In the genomic region with DNA sequence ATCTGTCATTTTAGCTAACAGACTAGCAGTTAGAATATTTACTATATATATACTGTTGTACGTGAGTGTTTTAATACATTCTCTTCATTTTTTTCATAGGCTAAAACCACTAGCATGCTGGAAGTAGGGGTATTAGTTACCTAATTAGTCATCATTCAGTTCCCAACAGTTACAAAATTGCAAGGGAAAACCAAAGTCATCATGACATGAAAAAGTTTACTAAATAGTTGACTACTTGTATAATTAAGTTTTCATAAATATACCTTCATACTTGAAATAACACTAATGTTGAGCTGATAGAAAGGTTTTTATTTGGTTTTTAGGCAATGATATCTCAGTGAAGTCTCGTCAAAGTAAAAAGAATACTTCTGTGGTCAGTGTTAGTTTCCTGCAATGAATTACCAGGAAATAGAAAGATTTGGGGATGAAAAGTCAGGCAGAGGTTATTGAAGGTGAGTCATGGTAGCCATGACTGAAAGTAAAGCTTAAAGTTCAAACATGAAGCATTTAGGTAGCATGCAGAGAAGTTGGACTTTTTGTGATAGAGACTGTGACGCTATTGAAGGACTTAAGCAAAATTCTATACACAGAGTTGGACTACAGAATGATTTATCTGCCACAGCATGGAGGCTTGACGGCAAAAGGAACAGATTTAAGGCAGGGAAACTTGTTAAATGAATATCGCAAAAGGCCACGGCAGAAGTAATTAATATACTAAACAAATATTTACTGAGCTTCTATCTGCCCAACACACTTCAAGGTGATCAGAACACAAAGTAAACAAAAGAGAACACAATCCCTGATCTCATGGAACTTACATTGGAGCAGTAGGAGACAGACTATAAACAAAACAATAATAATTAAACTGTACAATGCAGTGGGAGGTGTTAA, we compare ENCODE assay signal across 14 cellular contexts.
DNase-seq lines count a peak whose midpoint lies in the region; ATAC-seq, FAIRE-seq and TF ChIP-seq lines count a peak whose summit lies in the region.
"Had no signal": no experiment of that assay in that cellular context is flagged by ENCODE, and none has a peak within 500 bp of the region (broad histone marks: within the 10 kb centered on the region; RNA-seq: fewer than 3 reads in every experiment).

No MANE protein-coding gene starts in this region.

- no peak overlapping the region for H4K91ac ChIP-seq in IMR-90 (ENCODE audit: insufficient read depth, low read depth, low read length)

- H3K27ac ChIP-seq in 22Rv1, result 0 out of 2 replicates have a peak overlapping the region, but pooled peaks have one; percentile 5
- no peak overlapping the region for H3K27ac ChIP-seq in IMR-90 (ENCODE audit: insufficient read depth, low read length)
- peak overlapping the region; percentile 99 for H3K27ac ChIP-seq in PC-9
- H3K27ac ChIP-seq in neural progenitor cell, result no peak overlapping the region
- H3K27ac ChIP-seq: transverse colon had no signal

- H3K56ac ChIP-seq in IMR-90 (ENCODE audit: extremely low read depth, insufficient read depth, low read length), result no peak overlapping the region

- BruUV-seq in IMR-90 (replicated peaks; lab: Mats Ljungman, UMichigan) (no TSS peak), PC-9 (replicated peaks; lab: Mats Ljungman, UMichigan) (no TSS peak)

- H3K4me2 ChIP-seq in IMR-90 (ENCODE audit: low read depth, low read length), result no peak overlapping the region
- H3K4me2 ChIP-seq in PC-9, result peak overlapping the region; percentile 74
- H3K4me2 ChIP-seq in neural progenitor cell, result no peak overlapping the region

- peaks cover 3% of the 10 kb centered on the region; the same call in 1 of the 2 replicates for H3K9me2 ChIP-seq in PC-9 (ENCODE audit: insufficient read depth)

- H3K9me1 ChIP-seq in IMR-90 (ENCODE audit: insufficient read depth, low read length), result no peaks in the 10 kb centered on the region

- H3K18ac ChIP-seq in IMR-90 (ENCODE audit: low read depth, low read length), result no peak overlapping the region

- TF ChIP-seq RAD21 in IMR-90 (IDR thresholded peaks at IDR 0.05; ENCODE audit: low read length), result no peak

- no peak overlapping the region for H2BK15ac ChIP-seq in IMR-90 (ENCODE audit: low read depth, low read length)

- intact Hi-C loops in IMR-90 (cut with micrococcal nuclease), result no loop called here
- intact Hi-C loops in PC-9 (cut with micrococcal nuclease; ENCODE audit: unreplicated experiment), result loop anchor here (2.0 kb wide), 1 partner anchor 872 kb away; no protein-coding TSS in a partner anchor

- H3K4ac ChIP-seq in IMR-90 (ENCODE audit: low read depth, low read length), result no peak overlapping the region

- H3K27me3 Mint-ChIP-seq in neural progenitor cell (ENCODE audit: insufficient read depth, low read depth), result peaks cover 2% of the 10 kb centered on the region
- H3K27me3 Mint-ChIP-seq: brain had no signal

- dilution Hi-C loops in IMR-90 (cut with HindIII; ENCODE audit: low sequenced_read_pairs, unreplicated experiment), result no loop called here

- H2AFZ ChIP-seq in IMR-90 (replicated peaks; ENCODE audit: low read length, poor library complexity) (no peak overlapping the region), PC-9 (peak overlapping the region; percentile 76), neural progenitor cell (replicated peaks) (no peak overlapping the region)

- no peaks in the 10 kb centered on the region for H3K79me1 ChIP-seq in IMR-90 (ENCODE audit: low read depth in 1 of 2, low read length in 2 of 2)

- no peak overlapping the region for H3K4me3 Mint-ChIP-seq in neural progenitor cell
- H3K4me3 Mint-ChIP-seq: brain had no signal

- H2BK120ac ChIP-seq in IMR-90 (ENCODE audit: low read depth, low read length), result no peak overlapping the region

- no peak overlapping the region for H4K8ac ChIP-seq in IMR-90 (ENCODE audit: low read depth in 2 of 2, low read length in 2 of 2)

- H3F3A ChIP-seq in PC-9 (ENCODE audit: insufficient read depth, low read depth) (peaks cover 28% of the 10 kb centered on the region), neural progenitor cell (ENCODE audit: low read depth) (no peaks in the 10 kb centered on the region)

- H3K27ac Mint-ChIP-seq in neural progenitor cell, result no peak overlapping the region
- H3K27ac Mint-ChIP-seq: brain had no signal

- no peaks in the 10 kb centered on the region for H3K36me3 Mint-ChIP-seq in neural progenitor cell
- H3K36me3 Mint-ChIP-seq: brain had no signal

- H3K36me3 ChIP-seq in IMR-90 (ENCODE audit: control insufficient read depth, insufficient read depth, low read length) (no peaks in the 10 kb centered on the region), PC-9 (ENCODE audit: low read depth) (no peaks in the 10 kb centered on the region), neural progenitor cell (no peaks in the 10 kb centered on the region)
- H3K36me3 ChIP-seq: transverse colon had no signal

- H3K4me3 ChIP-seq in IMR-90 (ENCODE audit: insufficient read depth, low read depth, low read length) (no peak overlapping the region), PC-9 (peak overlapping the region; percentile 45), neural progenitor cell (no peak overlapping the region)
- H3K4me3 ChIP-seq: transverse colon had no signal

- CTCF ChIA-PET in IMR-90 (lab: Yijun Ruan, JAX) (interaction anchor here (1.1 kb wide), 1 partner anchor 8 kb away, joined by 3 read pairs; no protein-coding TSS in a partner anchor), PC-9 (lab: Charles Lee) (interaction anchor here (1.2 kb wide), 1 partner anchor 740 kb away, joined by 3 read pairs; no protein-coding TSS in a partner anchor)

- H3K9me3 Mint-ChIP-seq in neural progenitor cell, result peaks cover 3% of the 10 kb centered on the region

- H3K4me1 ChIP-seq in IMR-90 (ENCODE audit: control insufficient read depth, insufficient read depth, low read length), result no peaks in the 10 kb centered on the region
- peaks cover 55% of the 10 kb centered on the region for H3K4me1 ChIP-seq in PC-9 (replicated peaks; ENCODE audit: insufficient read depth)
- H3K4me1 ChIP-seq in neural progenitor cell, result no peaks in the 10 kb centered on the region
- H3K4me1 ChIP-seq: transverse colon had no signal

- H2BK5ac ChIP-seq in IMR-90 (ENCODE audit: low read depth, low read length, poor library complexity, severe bottlenecking), result no peak overlapping the region

- no peak overlapping the region for H3K14ac ChIP-seq in IMR-90 (replicated peaks; ENCODE audit: low read depth, low read length)

- DNase-seq in IMR-90 (peak; percentile 0), PC-9 (peak; percentile 20 to 93), activated T-cell treated with anti-CD3 and anti-CD28 coated beads for 4 hours (no peak), neural progenitor cell (ENCODE audit: low spot score) (no peak)
- DNase-seq: ACHN; activated CD4-positive, CD25-positive, alpha-beta regulatory T cell; activated T-cell treated with anti-CD3 and anti-CD28 coated beads, Interleukin-2, amount 50 U/mL, for 48 hours; head of caudate nucleus; transverse colon had no signal

- H3K79me2 ChIP-seq in PC-9 (ENCODE audit: low read depth), result no peaks in the 10 kb centered on the region
- H3K79me2 ChIP-seq in neural progenitor cell (ENCODE audit: low read depth), result no peaks in the 10 kb centered on the region

- H3K9me3 ChIP-seq in IMR-90 (ENCODE audit: control insufficient read depth, insufficient read depth, low read length) (no peaks in the 10 kb centered on the region), PC-9 (ENCODE audit: insufficient read depth, low read depth) (peaks cover 14% of the 10 kb centered on the region), neural progenitor cell (ENCODE audit: low read depth) (no peaks in the 10 kb centered on the region)

- in situ Hi-C loops in IMR-90 (cut with MboI; ENCODE audit: low sequenced_read_pairs), result no loop called here

- H3K4me1 Mint-ChIP-seq in neural progenitor cell, result peaks cover 3% of the 10 kb centered on the region

- H4K20me1 ChIP-seq in IMR-90 (ENCODE audit: insufficient read depth, low read length) (no peaks in the 10 kb centered on the region), PC-9 (ENCODE audit: insufficient read depth) (no peaks in the 10 kb centered on the region), neural progenitor cell (ENCODE audit: low read depth) (no peaks in the 10 kb centered on the region)

- POLR2A ChIA-PET in IMR-90 (lab: Charles Lee; ENCODE audit: unreplicated experiment) (no interaction called here), PC-9 (lab: Charles Lee; ENCODE audit: unreplicated experiment) (no interaction called here)

- H2AK9ac ChIP-seq in IMR-90 (replicated peaks; ENCODE audit: low read depth, low read length, poor library complexity), result no peak overlapping the region

- H2AK5ac ChIP-seq in IMR-90 (ENCODE audit: low read depth, low read length), result no peak overlapping the region

- no peak overlapping the region for H3K23ac ChIP-seq in IMR-90 (ENCODE audit: low read depth, low read length)

- H3K9ac ChIP-seq in IMR-90 (ENCODE audit: low read depth, low read length), result no peak overlapping the region
- H3K9ac ChIP-seq in neural progenitor cell, result no peak overlapping the region

- no peak overlapping the region for H2BK20ac ChIP-seq in IMR-90 (ENCODE audit: low read depth, low read length)

- no CpG with 5 or more reads among the region's 6 CpGs for WGBS in IMR-90 (ENCODE audit: extremely low coverage in 2 of 2, insufficient read length in 1 of 2), 2 experiments

- ATAC-seq in IMR-90 (ENCODE audit: low read depth) (no peak), esophagus mucosa (no peak), GM21825 (IDR thresholded peaks at IDR 0.05; ENCODE audit: unreplicated experiment) (no peak)

- no peak for TF ChIP-seq CTCF in 22Rv1 (IDR thresholded peaks at IDR 0.05)
- no peak for TF ChIP-seq CTCF in IMR-90 (conservative IDR thresholded peaks at IDR 0.05; ENCODE audit: low read depth, low read length)
- TF ChIP-seq CTCF in PC-9 (conservative IDR thresholded peaks at IDR 0.05), result no peak
- no peak for TF ChIP-seq CTCF in neural progenitor cell (IDR thresholded peaks at IDR 0.05)

- FAIRE-seq in islet of Langerhans (lab: Jason Lieb, UNC), result peak; percentile 72

- no peaks in the 10 kb centered on the region for H3K27me3 ChIP-seq in IMR-90 (ENCODE audit: control insufficient read depth, insufficient read depth, low read length)
- no peaks in the 10 kb centered on the region for H3K27me3 ChIP-seq in PC-9 (ENCODE audit: insufficient read depth, low read depth)
- H3K27me3 ChIP-seq in neural progenitor cell, result no peaks in the 10 kb centered on the region
- H3K27me3 ChIP-seq: transverse colon had no signal

- H4K5ac ChIP-seq in IMR-90 (ENCODE audit: low read depth, low read length), result no peak overlapping the region

- TF ChIP-seq POLR2A in IMR-90 (IDR thresholded peaks at IDR 0.05; ENCODE audit: low read depth, low read length), result no peak

TF ChIP-seq in IMR-90, 13 proteins besides CTCF, POLR2A, EP300 and RAD21 (continues in another document):
- TF ChIP-seq NFE2L2 (IDR thresholded peaks at IDR 0.05; ENCODE audit: low read depth, low read length), result no peak
- TF ChIP-seq RCOR1 (IDR thresholded peaks at IDR 0.05; ENCODE audit: insufficient replicate concordance, low read length), result no peak
- no peak for TF ChIP-seq SMC3 (IDR thresholded peaks at IDR 0.05; ENCODE audit: low read depth, low read length)
- no peak for TF ChIP-seq MAZ (IDR thresholded peaks at IDR 0.05; ENCODE audit: borderline replicate concordance, low read depth, low read length)

Comparison
In these comparisons a context has a peak if more than half of its experiments do, and no peak if none do; other contexts are left out.
1. H3K27ac ChIP-seq: peak in 22Rv1 (single experiment) and PC-9 (single experiment); none in IMR-90 (single experiment) and neural progenitor cell (single experiment).
2. DNase-seq: peak in IMR-90 (single experiment) and PC-9 (2 of 2); none in activated T-cell treated with anti-CD3 and anti-CD28 coated beads for 4 hours (single experiment) and neural progenitor cell (single experiment).